Comparison of ENCODE assay signal across 33 cellular contexts in genomic region chr18:74672371-74672770, GRCh38.
"Had no signal": no experiment of that assay in that cellular context is flagged by ENCODE, and none has a peak within 500 bp of the region (broad histone marks: within the 10 kb centered on the region; RNA-seq: fewer than 3 reads in every experiment).

No MANE protein-coding gene starts in this region.

- H3K4me1 Mint-ChIP-seq: nephron; neural progenitor cell; stimulated activated memory B cell treated with anti-CD40 and anti-IgM and Interleukin-4, amounts not matched to agents 10 μg/mL and 1 μg/mL and 100 μg/mL, for 72 hours; stimulated activated naive CD8-positive, alpha-beta T cell treated with anti-CD3 and anti-CD28 coated beads, Interleukin-15, amount 100 ng/mL, for 72 hours had no signal

- FAIRE-seq: urothelium cell line had no signal

- H3K4me3 ChIP-seq: neural progenitor cell, ovary, psoas muscle, skin epidermis, smooth muscle cell, spleen, suprapubic skin, thoracic aorta, thyroid gland, tibial nerve, upper lobe of left lung, vagina had no signal

- H3K4me3 Mint-ChIP-seq: naive thymus-derived CD4-positive, alpha-beta T cell; natural killer cell; nephron; neural progenitor cell; stimulated activated memory B cell treated with anti-CD40 and anti-IgM and Interleukin-4, amounts not matched to agents 10 μg/mL and 1 μg/mL and 100 μg/mL, for 72 hours; stimulated activated naive CD8-positive, alpha-beta T cell treated with anti-CD3 and anti-CD28 coated beads, Interleukin-15, amount 100 ng/mL, for 72 hours had no signal

- H3K4me1 ChIP-seq: neural progenitor cell, parathyroid adenoma, psoas muscle, spleen, suprapubic skin, thyroid gland, tibial nerve, upper lobe of left lung, vagina had no signal

- H3K9me3 ChIP-seq: suprapubic skin, thyroid gland, vagina had no signal

- H3K79me2 ChIP-seq: parathyroid adenoma had no signal

- H3K9ac ChIP-seq: neural progenitor cell, parathyroid adenoma had no signal

- DNase-seq: naive thymus-derived CD4-positive, alpha-beta T cell; natural killer cell; occipital lobe; ovary; posterior cingulate gyrus; psoas muscle; right cardiac atrium; spleen; stimulated activated CD4-positive, alpha-beta T cell treated with anti-CD3 and anti-CD28 coated beads, Interleukin-12 subunit alpha, Interleukin-12 subunit beta, amount 100 ng/mL, for 4 hours; stimulated activated CD4-positive, alpha-beta T cell treated with anti-CD3 and anti-CD28 coated beads, Interleukin-1b, Interleukin-23, amount 100 ng/mL, for 48 hours; stimulated activated CD4-positive, alpha-beta T cell treated with anti-CD3 and anti-CD28 coated beads, Interleukin-4, amount 100 ng/mL, for 1 hour; stimulated activated CD4-positive, alpha-beta T cell treated with anti-CD3 and anti-CD28 coated beads, Interleukin-4, amount 100 ng/mL, for 4 hours; stimulated activated CD8-positive, alpha-beta memory T cell treated with anti-CD3 and anti-CD28 coated beads, Interleukin-4, amount 100 ng/mL, for 48 hours; stimulated activated naive CD4-positive, alpha-beta T cell; stimulated activated naive CD8-positive, alpha-beta T cell treated with anti-CD3 and anti-CD28 coated beads, Interleukin-15, amount 100 ng/mL, for 72 hours; stimulated activated naive CD8-positive, alpha-beta T cell treated with anti-CD3 and anti-CD28 coated beads, Interleukin-15, Interleukin-2, amounts not matched to agents 100 U/mL and 50 U/mL, for 24 hours; substantia nigra; thyroid gland; trophoblast cell; upper lobe of left lung had no signal

- H3K27ac ChIP-seq: neural progenitor cell, ovary, parathyroid adenoma, psoas muscle, skin epidermis, spleen, suprapubic skin, thoracic aorta, thyroid gland, tibial nerve, upper lobe of left lung, vagina had no signal

- H3K27me3 ChIP-seq: neural progenitor cell, ovary, spleen, suprapubic skin, thyroid gland, tibial nerve, upper lobe of left lung, vagina had no signal

- H3K4me2 ChIP-seq: neural progenitor cell, smooth muscle cell had no signal

- H2AFZ ChIP-seq: neural progenitor cell, parathyroid adenoma had no signal

- H3K27ac Mint-ChIP-seq: natural killer cell; nephron; neural progenitor cell; progenitor cell of endocrine pancreas; stimulated activated memory B cell treated with anti-CD40 and anti-IgM and Interleukin-4, amounts not matched to agents 10 μg/mL and 1 μg/mL and 100 μg/mL, for 72 hours; stimulated activated naive CD8-positive, alpha-beta T cell treated with anti-CD3 and anti-CD28 coated beads, Interleukin-15, amount 100 ng/mL, for 72 hours had no signal

- ATAC-seq: naive thymus-derived CD4-positive, alpha-beta T cell; natural killer cell; psoas muscle; right cardiac atrium; sciatic nerve; stimulated activated memory B cell treated with anti-CD40 and anti-IgM and Interleukin-4, amounts not matched to agents 10 μg/mL and 1 μg/mL and 100 μg/mL, for 72 hours; stimulated activated naive CD8-positive, alpha-beta T cell treated with anti-CD3 and anti-CD28 coated beads, Interleukin-15, amount 100 ng/mL, for 72 hours; stimulated activated naive CD8-positive, alpha-beta T cell treated with anti-CD3 and anti-CD28 coated beads, Interleukin-15, Interleukin-2, amounts not matched to agents 100 U/mL and 50 U/mL, for 24 hours had no signal

- H3K36me3 ChIP-seq: neural progenitor cell, ovary, thoracic aorta, thyroid gland, vagina had no signal

- H3K27me3 Mint-ChIP-seq: naive thymus-derived CD4-positive, alpha-beta T cell; progenitor cell of endocrine pancreas; stimulated activated memory B cell treated with anti-CD40 and anti-IgM and Interleukin-4, amounts not matched to agents 10 μg/mL and 1 μg/mL and 100 μg/mL, for 72 hours; stimulated activated naive CD8-positive, alpha-beta T cell treated with anti-CD3 and anti-CD28 coated beads, Interleukin-15, amount 100 ng/mL, for 72 hours had no signal
